In genomic region chr20:58888521-58889333, GRCh38 we compare ENCODE assay signal across 1 cellular context.
TF ChIP-seq lines count a peak whose summit lies in the region.

No MANE protein-coding gene starts in this region.

TF ChIP-seq in K562, 482 proteins besides CTCF, POLR2A, EP300 and RAD21 (continued from another document and continues in another):
- TF ChIP-seq, protein P1, sequence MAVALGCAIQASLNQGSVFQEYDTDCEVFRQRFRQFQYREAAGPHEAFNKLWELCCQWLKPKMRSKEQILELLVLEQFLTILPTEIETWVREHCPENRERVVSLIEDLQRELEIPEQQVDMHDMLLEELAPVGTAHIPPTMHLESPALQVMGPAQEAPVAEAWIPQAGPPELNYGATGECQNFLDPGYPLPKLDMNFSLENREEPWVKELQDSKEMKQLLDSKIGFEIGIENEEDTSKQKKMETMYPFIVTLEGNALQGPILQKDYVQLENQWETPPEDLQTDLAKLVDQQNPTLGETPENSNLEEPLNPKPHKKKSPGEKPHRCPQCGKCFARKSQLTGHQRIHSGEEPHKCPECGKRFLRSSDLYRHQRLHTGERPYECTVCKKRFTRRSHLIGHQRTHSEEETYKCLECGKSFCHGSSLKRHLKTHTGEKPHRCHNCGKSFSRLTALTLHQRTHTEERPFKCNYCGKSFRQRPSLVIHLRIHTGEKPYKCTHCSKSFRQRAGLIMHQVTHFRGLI (CRISPR knock-in tag; IDR thresholded peaks at IDR 0.05): no peak
- TF ChIP-seq POLR2AphosphoS2 (IDR thresholded peaks at IDR 0.05; ENCODE audit: low read length) (no peak), DPF2 (IDR thresholded peaks at IDR 0.05) (no peak), PTRF (tag; IDR thresholded peaks at IDR 0.05) (no peak), ZNF436 (CRISPR knock-in tag; IDR thresholded peaks at IDR 0.05) (no peak), PHF20 (IDR thresholded peaks at IDR 0.05; ENCODE audit: partially characterized antibody) (peak; percentile 48), MLLT1 (IDR thresholded peaks at IDR 0.05) (no peak), PTTG1 (tag; IDR thresholded peaks at IDR 0.05; ENCODE audit: low read depth) (no peak), RAD51 (IDR thresholded peaks at IDR 0.05; ENCODE audit: borderline replicate concordance, low read depth) (no peak), ZNF324 (CRISPR knock-in tag; IDR thresholded peaks at IDR 0.05) (no peak), PRDM10 (IDR thresholded peaks at IDR 0.05; ENCODE audit: partially characterized antibody) (peak; percentile 95), KLF13 (tag; IDR thresholded peaks at IDR 0.05; ENCODE audit: borderline replicate concordance, low read depth) (no peak), POLR3G (IDR thresholded peaks at IDR 0.05; ENCODE audit: extremely low read depth, insufficient read length, insufficient replicate concordance) (no peak), UBTF (IDR thresholded peaks at IDR 0.05; ENCODE audit: borderline replicate concordance in 1 of 2, low read depth in 2 of 2, low read length in 2 of 2) (peak in 1 of 2 experiments; percentile 78; a peak in 2 of 4 replicates), MEIS2 (IDR thresholded peaks at IDR 0.05; ENCODE audit: partially characterized antibody) (no peak), POLR2B (IDR thresholded peaks at IDR 0.05; ENCODE audit: low read depth, partially characterized antibody) (no peak), ZNF41 (CRISPR knock-in tag; conservative IDR thresholded peaks at IDR 0.05) (no peak), ZNF717 (CRISPR knock-in tag; IDR thresholded peaks at IDR 0.05) (no peak), EHMT2 (IDR thresholded peaks at IDR 0.05) (no peak), ZNF785 (CRISPR knock-in tag; IDR thresholded peaks at IDR 0.05) (no peak), MYC (IDR thresholded peaks at IDR 0.05; ENCODE audit: low read depth, low read length) (no peak), MYC (CRISPR knock-in tag; IDR thresholded peaks at IDR 0.05; ENCODE audit: borderline replicate concordance, low read depth) (no peak)
- TF ChIP-seq, protein P2, sequence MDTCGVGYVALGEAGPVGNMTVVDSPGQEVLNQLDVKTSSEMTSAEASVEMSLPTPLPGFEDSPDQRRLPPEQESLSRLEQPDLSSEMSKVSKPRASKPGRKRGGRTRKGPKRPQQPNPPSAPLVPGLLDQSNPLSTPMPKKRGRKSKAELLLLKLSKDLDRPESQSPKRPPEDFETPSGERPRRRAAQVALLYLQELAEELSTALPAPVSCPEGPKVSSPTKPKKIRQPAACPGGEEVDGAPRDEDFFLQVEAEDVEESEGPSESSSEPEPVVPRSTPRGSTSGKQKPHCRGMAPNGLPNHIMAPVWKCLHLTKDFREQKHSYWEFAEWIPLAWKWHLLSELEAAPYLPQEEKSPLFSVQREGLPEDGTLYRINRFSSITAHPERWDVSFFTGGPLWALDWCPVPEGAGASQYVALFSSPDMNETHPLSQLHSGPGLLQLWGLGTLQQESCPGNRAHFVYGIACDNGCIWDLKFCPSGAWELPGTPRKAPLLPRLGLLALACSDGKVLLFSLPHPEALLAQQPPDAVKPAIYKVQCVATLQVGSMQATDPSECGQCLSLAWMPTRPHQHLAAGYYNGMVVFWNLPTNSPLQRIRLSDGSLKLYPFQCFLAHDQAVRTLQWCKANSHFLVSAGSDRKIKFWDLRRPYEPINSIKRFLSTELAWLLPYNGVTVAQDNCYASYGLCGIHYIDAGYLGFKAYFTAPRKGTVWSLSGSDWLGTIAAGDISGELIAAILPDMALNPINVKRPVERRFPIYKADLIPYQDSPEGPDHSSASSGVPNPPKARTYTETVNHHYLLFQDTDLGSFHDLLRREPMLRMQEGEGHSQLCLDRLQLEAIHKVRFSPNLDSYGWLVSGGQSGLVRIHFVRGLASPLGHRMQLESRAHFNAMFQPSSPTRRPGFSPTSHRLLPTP (IDR thresholded peaks at IDR 0.05; ENCODE audit: borderline replicate concordance, extremely low read depth, insufficient read length): no peak
- TF ChIP-seq, protein P3, sequence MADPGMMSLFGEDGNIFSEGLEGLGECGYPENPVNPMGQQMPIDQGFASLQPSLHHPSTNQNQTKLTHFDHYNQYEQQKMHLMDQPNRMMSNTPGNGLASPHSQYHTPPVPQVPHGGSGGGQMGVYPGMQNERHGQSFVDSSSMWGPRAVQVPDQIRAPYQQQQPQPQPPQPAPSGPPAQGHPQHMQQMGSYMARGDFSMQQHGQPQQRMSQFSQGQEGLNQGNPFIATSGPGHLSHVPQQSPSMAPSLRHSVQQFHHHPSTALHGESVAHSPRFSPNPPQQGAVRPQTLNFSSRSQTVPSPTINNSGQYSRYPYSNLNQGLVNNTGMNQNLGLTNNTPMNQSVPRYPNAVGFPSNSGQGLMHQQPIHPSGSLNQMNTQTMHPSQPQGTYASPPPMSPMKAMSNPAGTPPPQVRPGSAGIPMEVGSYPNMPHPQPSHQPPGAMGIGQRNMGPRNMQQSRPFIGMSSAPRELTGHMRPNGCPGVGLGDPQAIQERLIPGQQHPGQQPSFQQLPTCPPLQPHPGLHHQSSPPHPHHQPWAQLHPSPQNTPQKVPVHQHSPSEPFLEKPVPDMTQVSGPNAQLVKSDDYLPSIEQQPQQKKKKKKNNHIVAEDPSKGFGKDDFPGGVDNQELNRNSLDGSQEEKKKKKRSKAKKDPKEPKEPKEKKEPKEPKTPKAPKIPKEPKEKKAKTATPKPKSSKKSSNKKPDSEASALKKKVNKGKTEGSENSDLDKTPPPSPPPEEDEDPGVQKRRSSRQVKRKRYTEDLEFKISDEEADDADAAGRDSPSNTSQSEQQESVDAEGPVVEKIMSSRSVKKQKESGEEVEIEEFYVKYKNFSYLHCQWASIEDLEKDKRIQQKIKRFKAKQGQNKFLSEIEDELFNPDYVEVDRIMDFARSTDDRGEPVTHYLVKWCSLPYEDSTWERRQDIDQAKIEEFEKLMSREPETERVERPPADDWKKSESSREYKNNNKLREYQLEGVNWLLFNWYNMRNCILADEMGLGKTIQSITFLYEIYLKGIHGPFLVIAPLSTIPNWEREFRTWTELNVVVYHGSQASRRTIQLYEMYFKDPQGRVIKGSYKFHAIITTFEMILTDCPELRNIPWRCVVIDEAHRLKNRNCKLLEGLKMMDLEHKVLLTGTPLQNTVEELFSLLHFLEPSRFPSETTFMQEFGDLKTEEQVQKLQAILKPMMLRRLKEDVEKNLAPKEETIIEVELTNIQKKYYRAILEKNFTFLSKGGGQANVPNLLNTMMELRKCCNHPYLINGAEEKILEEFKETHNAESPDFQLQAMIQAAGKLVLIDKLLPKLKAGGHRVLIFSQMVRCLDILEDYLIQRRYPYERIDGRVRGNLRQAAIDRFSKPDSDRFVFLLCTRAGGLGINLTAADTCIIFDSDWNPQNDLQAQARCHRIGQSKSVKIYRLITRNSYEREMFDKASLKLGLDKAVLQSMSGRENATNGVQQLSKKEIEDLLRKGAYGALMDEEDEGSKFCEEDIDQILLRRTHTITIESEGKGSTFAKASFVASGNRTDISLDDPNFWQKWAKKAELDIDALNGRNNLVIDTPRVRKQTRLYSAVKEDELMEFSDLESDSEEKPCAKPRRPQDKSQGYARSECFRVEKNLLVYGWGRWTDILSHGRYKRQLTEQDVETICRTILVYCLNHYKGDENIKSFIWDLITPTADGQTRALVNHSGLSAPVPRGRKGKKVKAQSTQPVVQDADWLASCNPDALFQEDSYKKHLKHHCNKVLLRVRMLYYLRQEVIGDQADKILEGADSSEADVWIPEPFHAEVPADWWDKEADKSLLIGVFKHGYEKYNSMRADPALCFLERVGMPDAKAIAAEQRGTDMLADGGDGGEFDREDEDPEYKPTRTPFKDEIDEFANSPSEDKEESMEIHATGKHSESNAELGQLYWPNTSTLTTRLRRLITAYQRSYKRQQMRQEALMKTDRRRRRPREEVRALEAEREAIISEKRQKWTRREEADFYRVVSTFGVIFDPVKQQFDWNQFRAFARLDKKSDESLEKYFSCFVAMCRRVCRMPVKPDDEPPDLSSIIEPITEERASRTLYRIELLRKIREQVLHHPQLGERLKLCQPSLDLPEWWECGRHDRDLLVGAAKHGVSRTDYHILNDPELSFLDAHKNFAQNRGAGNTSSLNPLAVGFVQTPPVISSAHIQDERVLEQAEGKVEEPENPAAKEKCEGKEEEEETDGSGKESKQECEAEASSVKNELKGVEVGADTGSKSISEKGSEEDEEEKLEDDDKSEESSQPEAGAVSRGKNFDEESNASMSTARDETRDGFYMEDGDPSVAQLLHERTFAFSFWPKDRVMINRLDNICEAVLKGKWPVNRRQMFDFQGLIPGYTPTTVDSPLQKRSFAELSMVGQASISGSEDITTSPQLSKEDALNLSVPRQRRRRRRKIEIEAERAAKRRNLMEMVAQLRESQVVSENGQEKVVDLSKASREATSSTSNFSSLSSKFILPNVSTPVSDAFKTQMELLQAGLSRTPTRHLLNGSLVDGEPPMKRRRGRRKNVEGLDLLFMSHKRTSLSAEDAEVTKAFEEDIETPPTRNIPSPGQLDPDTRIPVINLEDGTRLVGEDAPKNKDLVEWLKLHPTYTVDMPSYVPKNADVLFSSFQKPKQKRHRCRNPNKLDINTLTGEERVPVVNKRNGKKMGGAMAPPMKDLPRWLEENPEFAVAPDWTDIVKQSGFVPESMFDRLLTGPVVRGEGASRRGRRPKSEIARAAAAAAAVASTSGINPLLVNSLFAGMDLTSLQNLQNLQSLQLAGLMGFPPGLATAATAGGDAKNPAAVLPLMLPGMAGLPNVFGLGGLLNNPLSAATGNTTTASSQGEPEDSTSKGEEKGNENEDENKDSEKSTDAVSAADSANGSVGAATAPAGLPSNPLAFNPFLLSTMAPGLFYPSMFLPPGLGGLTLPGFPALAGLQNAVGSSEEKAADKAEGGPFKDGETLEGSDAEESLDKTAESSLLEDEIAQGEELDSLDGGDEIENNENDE (IDR thresholded peaks at IDR 0.05; ENCODE audit: low read depth, low read length): no peak
- TF ChIP-seq, protein P4, sequence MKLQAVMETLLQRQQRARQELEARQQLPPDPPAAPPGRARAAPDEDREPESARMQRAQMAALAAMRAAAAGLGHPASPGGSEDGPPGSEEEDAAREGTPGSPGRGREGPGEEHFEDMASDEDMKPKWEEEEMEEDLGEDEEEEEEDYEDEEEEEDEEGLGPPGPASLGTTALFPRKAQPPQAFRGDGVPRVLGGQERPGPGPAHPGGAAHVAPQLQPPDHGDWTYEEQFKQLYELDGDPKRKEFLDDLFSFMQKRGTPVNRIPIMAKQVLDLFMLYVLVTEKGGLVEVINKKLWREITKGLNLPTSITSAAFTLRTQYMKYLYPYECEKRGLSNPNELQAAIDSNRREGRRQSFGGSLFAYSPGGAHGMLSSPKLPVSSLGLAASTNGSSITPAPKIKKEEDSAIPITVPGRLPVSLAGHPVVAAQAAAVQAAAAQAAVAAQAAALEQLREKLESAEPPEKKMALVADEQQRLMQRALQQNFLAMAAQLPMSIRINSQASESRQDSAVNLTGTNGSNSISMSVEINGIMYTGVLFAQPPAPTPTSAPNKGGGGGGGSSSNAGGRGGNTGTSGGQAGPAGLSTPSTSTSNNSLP (IDR thresholded peaks at IDR 0.05; ENCODE audit: borderline replicate concordance, low read depth, low read length): no peak
